ENCODE assay signal across 23 cellular contexts in genomic region chr11:893008-893654, GRCh38.
"Had no signal": no experiment of that assay in that cellular context is flagged by ENCODE, and none has a peak within 500 bp of the region (broad histone marks: within the 10 kb centered on the region; RNA-seq: fewer than 3 reads in every experiment).

No MANE protein-coding gene starts in this region.

- H3K27ac ChIP-seq: coronary artery, esophagus muscularis mucosa, foreskin keratinocyte, heart right ventricle, ovary, psoas muscle, skin epidermis, spleen, thoracic aorta, tibial nerve, upper lobe of left lung had no signal

- ATAC-seq: foreskin keratinocyte; heart right ventricle; psoas muscle; right cardiac atrium; stimulated activated memory B cell treated with anti-CD40 and anti-IgM and Interleukin-4, amounts not matched to agents 10 μg/mL and 1 μg/mL and 100 μg/mL, for 72 hours had no signal

- H3K9me3 Mint-ChIP-seq: memory B cell; nephron progenitor cell; stimulated activated memory B cell treated with anti-CD40 and anti-IgM and Interleukin-4, amounts not matched to agents 10 μg/mL and 1 μg/mL and 100 μg/mL, for 72 hours; stimulated activated naive CD8-positive, alpha-beta T cell treated with anti-CD3 and anti-CD28 coated beads, Interleukin-15, Interleukin-2, amounts not matched to agents 100 ng/mL and 50 ng/mL, for 24 hours had no signal

- H3K4me3 ChIP-seq: coronary artery, esophagus muscularis mucosa, heart right ventricle, lung, ovary, psoas muscle, skin epidermis, spleen, thoracic aorta, tibial nerve, upper lobe of left lung had no signal

- H3K9me3 ChIP-seq: esophagus muscularis mucosa, heart right ventricle, ovary, psoas muscle, spleen, thoracic aorta, tibial nerve, upper lobe of left lung had no signal

- H3K4me1 ChIP-seq: foreskin keratinocyte, heart right ventricle, upper lobe of left lung had no signal

- H3K27me3 Mint-ChIP-seq: memory B cell; stimulated activated memory B cell treated with anti-CD40 and anti-IgM and Interleukin-4, amounts not matched to agents 10 μg/mL and 1 μg/mL and 100 μg/mL, for 72 hours; stimulated activated naive CD8-positive, alpha-beta T cell treated with anti-CD3 and anti-CD28 coated beads, Interleukin-15, Interleukin-2, amounts not matched to agents 100 ng/mL and 50 ng/mL, for 24 hours had no signal

- H3K27me3 ChIP-seq: esophagus muscularis mucosa, foreskin keratinocyte, heart right ventricle, ovary, spleen, tibial nerve, upper lobe of left lung had no signal

- H3K4me1 Mint-ChIP-seq: stimulated activated memory B cell treated with anti-CD40 and anti-IgM and Interleukin-4, amounts not matched to agents 10 μg/mL and 1 μg/mL and 100 μg/mL, for 72 hours had no signal

- H3K27ac Mint-ChIP-seq: memory B cell; nephron progenitor cell; stimulated activated memory B cell treated with anti-CD40 and anti-IgM and Interleukin-4, amounts not matched to agents 10 μg/mL and 1 μg/mL and 100 μg/mL, for 72 hours; stimulated activated naive CD8-positive, alpha-beta T cell treated with anti-CD3 and anti-CD28 coated beads, Interleukin-15, Interleukin-2, amounts not matched to agents 100 ng/mL and 50 ng/mL, for 24 hours had no signal

- H3K36me3 ChIP-seq: ovary had no signal

- H3K4me3 Mint-ChIP-seq: memory B cell; nephron progenitor cell; stimulated activated memory B cell treated with anti-CD40 and anti-IgM and Interleukin-4, amounts not matched to agents 10 μg/mL and 1 μg/mL and 100 μg/mL, for 72 hours; stimulated activated naive CD8-positive, alpha-beta T cell treated with anti-CD3 and anti-CD28 coated beads, Interleukin-15, Interleukin-2, amounts not matched to agents 100 ng/mL and 50 ng/mL, for 24 hours had no signal

- DNase-seq: dermis blood vessel endothelial cell; effector memory CD4-positive, alpha-beta T cell; foreskin keratinocyte; glutamatergic neuron; heart right ventricle; hypothalamus; nephron progenitor cell; occipital lobe; ovary; psoas muscle; spleen; stimulated activated CD4-positive, alpha-beta T cell treated with anti-CD3 and anti-CD28 coated beads, Interleukin-4, amount 100 ng/mL, for 4 hours had no signal
